Comparison of ENCODE assay signal across 13 cellular contexts in the genomic region with DNA sequence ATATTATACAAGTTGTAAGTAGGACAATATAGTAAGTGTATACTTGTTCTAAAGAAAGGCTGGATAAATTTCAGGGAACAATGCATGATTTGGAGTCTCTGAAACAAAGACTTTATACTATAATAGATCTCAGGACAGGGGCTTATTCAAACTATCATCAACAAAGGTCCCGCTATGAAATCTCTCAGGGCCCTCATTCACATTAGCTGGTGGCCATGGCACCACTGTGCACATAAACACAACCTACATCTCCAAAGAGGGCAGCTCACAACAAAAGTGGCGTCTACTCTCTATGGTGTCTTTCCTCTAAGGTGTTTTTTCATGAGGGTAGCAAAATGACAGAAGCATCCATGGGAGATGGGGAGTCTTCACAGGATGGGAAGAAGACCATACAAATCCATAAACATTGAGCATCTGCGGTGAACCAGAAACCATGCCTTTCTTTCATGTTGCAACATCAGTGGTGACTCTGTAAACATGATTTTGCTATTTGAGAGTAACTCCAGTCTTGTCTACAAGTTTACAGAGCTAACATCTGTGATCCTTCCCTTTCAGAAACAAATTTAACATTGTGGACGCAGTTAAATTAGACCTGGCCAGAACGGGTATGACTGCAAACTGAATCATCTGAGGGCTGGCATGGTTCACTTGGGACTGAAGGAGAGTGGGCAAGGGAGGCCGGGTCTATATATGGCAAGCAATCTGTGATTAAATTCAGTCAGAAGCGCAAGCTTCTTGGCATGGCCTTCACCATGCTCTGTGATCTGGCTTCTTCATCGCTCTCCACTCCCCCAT. TPM values are rescaled to one million over a fixed set of nuclear protein-coding genes. Genes with fewer than 3 reads are reported as not detected.
DNase-seq lines count a peak whose midpoint lies in the region; TF ChIP-seq lines count a peak whose summit lies in the region.
"Had no signal": no experiment of that assay in that cellular context is flagged by ENCODE, and none has a peak within 500 bp of the region (broad histone marks: within the 10 kb centered on the region; RNA-seq: fewer than 3 reads in every experiment).

No MANE protein-coding gene starts in this region.

- no peak overlapping the region for H3K9ac ChIP-seq in colonic mucosa (ENCODE audit: low read depth in 2 of 2, low read length in 2 of 2)

- H3K27me3 ChIP-seq in colonic mucosa, result no peaks in the 10 kb centered on the region

- H3K4me3 ChIP-seq in colonic mucosa, result no peak overlapping the region

- H3K4me1 ChIP-seq in colonic mucosa, result peaks cover 10% of the 10 kb centered on the region
- H3K4me1 ChIP-seq: Caco-2 had no signal

- DNase-seq in HT1080 (ENCODE audit: low read depth), result peak; percentile 48
- no peak for DNase-seq in colonic mucosa
- peak; percentile 19 for DNase-seq in islet precursor cell
- DNase-seq in CD1c-positive myeloid dendritic cell (ENCODE audit: extremely low spot score), result no peak
- DNase-seq in SKM-1 (lab: John Stamatoyannopoulos, UW; ENCODE audit: unreplicated experiment), result no peak
- no peak for DNase-seq in ureter (ENCODE audit: low spot score)
- DNase-seq in NCI-H524 (lab: John Stamatoyannopoulos, UW), result no peak
- DNase-seq: activated T-cell treated with anti-CD3 and anti-CD28 coated beads, Interleukin-2, amount 50 U/mL, for 24 hours; Caco-2; central memory CD4-positive, alpha-beta T cell; NCI-H774; stimulated activated naive B cell treated with anti-CD40 and anti-IgM and Interleukin-4, amounts not matched to agents 10 μg/mL and 1 μg/mL and 100 μg/mL, for 72 hours had no signal

- peak overlapping the region; percentile 1 for H3K27ac ChIP-seq in colonic mucosa
- peak overlapping the region; percentile 98 for H3K27ac ChIP-seq in temporal lobe (ENCODE audit: low read depth, low read length)

- H3K36me3 ChIP-seq in colonic mucosa, result no peaks in the 10 kb centered on the region

- intact Hi-C loops in colonic mucosa (cut with DNase I), result no loop called here

- no peaks in the 10 kb centered on the region for H3K9me3 ChIP-seq in colonic mucosa
- H3K9me3 ChIP-seq: Caco-2 had no signal

- TF ChIP-seq CTCF in colonic mucosa (IDR thresholded peaks at IDR 0.05), result no peak

RNA-seq across cellular contexts. Expression of gene TTLL11, which starts 5.5 kb away (rescaled TPM):
- 7.1 and 9.1 TPM in 2 replicates for total RNA-seq in HT1080 (2014; rRNA removed; shearing (Covaris generic))
- polyA plus RNA-seq in HT1080 (2015; cell fraction: cytosol; rRNA removed), result 5.7 and 6.7 TPM in 2 replicates
- polyA plus RNA-seq in HT1080 (2015; cell fraction: nucleus; rRNA removed), result 5.4 and 6.4 TPM in 2 replicates
- total RNA-seq in colonic mucosa (1 to 10 TPM; 5.1 to 5.5 TPM), temporal lobe (13.3 TPM), ureter (10.9 TPM)

Comparison
In these comparisons a context has a peak if more than half of its experiments do, and no peak if none do; other contexts are left out.
1. DNase-seq: peak in HT1080 (single experiment) and islet precursor cell (single experiment); none in colonic mucosa (single experiment), CD1c-positive myeloid dendritic cell (single experiment), SKM-1 (single experiment), ureter (single experiment) and NCI-H524 (0 of 2).